In genomic region chr14:77097689-77098469, GRCh38 we compare ENCODE assay signal across 1 cellular context.
TF ChIP-seq lines count a peak whose summit lies in the region.

A gene with protein sequence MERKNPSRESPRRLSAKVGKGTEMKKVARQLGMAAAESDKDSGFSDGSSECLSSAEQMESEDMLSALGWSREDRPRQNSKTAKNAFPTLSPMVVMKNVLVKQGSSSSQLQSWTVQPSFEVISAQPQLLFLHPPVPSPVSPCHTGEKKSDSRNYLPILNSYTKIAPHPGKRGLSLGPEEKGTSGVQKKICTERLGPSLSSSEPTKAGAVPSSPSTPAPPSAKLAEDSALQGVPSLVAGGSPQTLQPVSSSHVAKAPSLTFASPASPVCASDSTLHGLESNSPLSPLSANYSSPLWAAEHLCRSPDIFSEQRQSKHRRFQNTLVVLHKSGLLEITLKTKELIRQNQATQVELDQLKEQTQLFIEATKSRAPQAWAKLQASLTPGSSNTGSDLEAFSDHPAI (plus strand): TSS chr14:77098258. CDS start chr14:77105709, 7,451 bp downstream.

TF ChIP-seq in HEK293, 187 proteins besides CTCF, POLR2A, EP300 and RAD21 (continued from another document):
- TF ChIP-seq, protein P1, sequence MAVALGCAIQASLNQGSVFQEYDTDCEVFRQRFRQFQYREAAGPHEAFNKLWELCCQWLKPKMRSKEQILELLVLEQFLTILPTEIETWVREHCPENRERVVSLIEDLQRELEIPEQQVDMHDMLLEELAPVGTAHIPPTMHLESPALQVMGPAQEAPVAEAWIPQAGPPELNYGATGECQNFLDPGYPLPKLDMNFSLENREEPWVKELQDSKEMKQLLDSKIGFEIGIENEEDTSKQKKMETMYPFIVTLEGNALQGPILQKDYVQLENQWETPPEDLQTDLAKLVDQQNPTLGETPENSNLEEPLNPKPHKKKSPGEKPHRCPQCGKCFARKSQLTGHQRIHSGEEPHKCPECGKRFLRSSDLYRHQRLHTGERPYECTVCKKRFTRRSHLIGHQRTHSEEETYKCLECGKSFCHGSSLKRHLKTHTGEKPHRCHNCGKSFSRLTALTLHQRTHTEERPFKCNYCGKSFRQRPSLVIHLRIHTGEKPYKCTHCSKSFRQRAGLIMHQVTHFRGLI (tag by site-specific recombination; IDR thresholded peaks at IDR 0.05) = no peak
- TF ChIP-seq PRDM10 (tag by site-specific recombination; IDR thresholded peaks at IDR 0.05) (peak; percentile 28; the same call in 1 of the 2 replicates), BCL11B (tag by site-specific recombination; IDR thresholded peaks at IDR 0.05; ENCODE audit: low read depth) (no peak), WT1 (tag by site-specific recombination; IDR thresholded peaks at IDR 0.05) (peak; percentile 14; the same call in 1 of the 2 replicates), ZNF626 (tag by site-specific recombination; IDR thresholded peaks at IDR 0.05) (no peak), ZNF549 (tag by site-specific recombination; IDR thresholded peaks at IDR 0.05) (no peak), ZNF558 (tag by site-specific recombination; IDR thresholded peaks at IDR 0.05) (no peak), ZNF404 (tag by site-specific recombination; IDR thresholded peaks at IDR 0.05) (no peak)
